8 cellular contexts compared by ENCODE assay signal in the genomic region with DNA sequence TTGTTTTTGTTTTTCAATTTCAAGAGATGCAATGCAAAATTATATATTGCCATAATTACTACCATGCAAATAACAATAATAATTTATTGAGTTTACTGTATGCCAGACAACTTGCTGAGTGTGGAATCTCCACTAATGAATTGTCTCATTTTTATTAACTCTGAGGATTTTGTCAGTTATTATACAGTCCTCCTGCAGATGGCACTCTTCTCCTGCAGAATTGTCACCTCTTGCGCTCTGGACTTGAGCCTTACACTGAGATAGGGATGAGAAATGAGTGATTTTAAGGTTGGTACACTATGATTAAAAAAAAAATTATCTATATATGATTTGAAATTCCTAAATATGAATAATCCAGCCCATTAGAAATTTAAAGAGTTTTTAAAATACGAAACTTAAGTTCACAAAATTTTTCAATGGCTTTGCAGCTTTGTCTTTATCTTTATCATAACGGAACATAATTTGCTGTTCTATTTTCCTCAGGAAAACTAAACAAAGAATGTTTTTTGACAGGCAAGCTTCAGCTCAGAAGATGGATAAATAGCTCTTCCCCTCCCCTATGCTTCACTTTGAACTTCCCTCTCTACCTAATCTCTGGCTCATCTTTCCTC. TPM values are rescaled to one million over a fixed set of nuclear protein-coding genes. Genes with fewer than 3 reads are reported as not detected.
DNase-seq lines count a peak whose midpoint lies in the region; ATAC-seq and TF ChIP-seq lines count a peak whose summit lies in the region.

No MANE protein-coding gene starts in this region.

- POLR2A ChIA-PET in OCI-LY7 (lab: Charles Lee), result interaction anchor here (0.6 to 1.8 kb wide), 4 partner anchors 13 to 363 kb away, joined by 3 to 7 read pairs (median 3); a partner anchor contains a TSS

- no peak overlapping the region for H3K4me3 Mint-ChIP-seq in brain

- intact Hi-C loops in OCI-LY7 (cut with micrococcal nuclease; ENCODE audit: unreplicated experiment), result loop anchor here (5.0 kb wide), 1 partner anchor 1265 kb away; no protein-coding TSS in a partner anchor

- TF ChIP-seq CTCF in DND-41 (IDR thresholded peaks at IDR 0.05; ENCODE audit: borderline replicate concordance, extremely low read depth, low read length, poor library complexity, severe bottlenecking) (peak; percentile 79), OCI-LY7 (conservative IDR thresholded peaks at IDR 0.05; ENCODE audit: low read length) (peak; percentile 95), brain (conservative IDR thresholded peaks at IDR 0.05) (peak; percentile 87 to 88), suprapubic skin (IDR thresholded peaks at IDR 0.05) (peak; percentile 48 to 57)

- BruUV-seq in OCI-LY7 (replicated peaks; lab: Mats Ljungman, UMichigan), result no TSS peak

- ATAC-seq in DND-41 (ENCODE audit: insufficient read depth, low read depth) (peak; percentile 86), GM19372 (IDR thresholded peaks at IDR 0.05; ENCODE audit: low read depth, unreplicated experiment) (peak; percentile 70), HG03460 (IDR thresholded peaks at IDR 0.05; ENCODE audit: unreplicated experiment) (peak; percentile 62)

- no peaks in the 10 kb centered on the region for H3K9me2 ChIP-seq in OCI-LY7 (ENCODE audit: insufficient read depth, low read length)

- 64% methylated on average over 3 of the region's 3 CpGs for WGBS in suprapubic skin

- H3K4me1 ChIP-seq in DND-41 (ENCODE audit: insufficient read depth, low read length) (no peaks in the 10 kb centered on the region), OCI-LY7 (ENCODE audit: insufficient read depth, low read length, poor library complexity, severe bottlenecking) (no peaks in the 10 kb centered on the region), suprapubic skin (no peaks in the 10 kb centered on the region)

- H3K36me3 Mint-ChIP-seq in brain, result no peaks in the 10 kb centered on the region

- H4K20me1 ChIP-seq in DND-41 (ENCODE audit: insufficient read depth, low read length) (no peaks in the 10 kb centered on the region), OCI-LY7 (ENCODE audit: insufficient read depth, low read length) (no peaks in the 10 kb centered on the region)

- peaks cover 4% of the 10 kb centered on the region for H3K4me1 Mint-ChIP-seq in brain

- H3K4me2 ChIP-seq in DND-41 (ENCODE audit: insufficient read depth, low read length), result no peak overlapping the region
- H3K4me2 ChIP-seq in OCI-LY7 (ENCODE audit: low read length), result no peak overlapping the region

- DNase-seq in DND-41 (peak; percentile 49), OCI-LY7 (ENCODE audit: low spot score) (peak; percentile 62), inferior parietal cortex (ENCODE audit: extremely low spot score) (peak; percentile 87), suprapubic skin (ENCODE audit: low spot score in 2 of 2) (no peak), NCI-H1048 (lab: John Stamatoyannopoulos, UW) (no peak)

- H3K27ac ChIP-seq in DND-41 (ENCODE audit: low read length) (no peak overlapping the region), OCI-LY7 (ENCODE audit: low read depth, low read length, poor library complexity, severe bottlenecking) (no peak overlapping the region), suprapubic skin (no peak overlapping the region)

- H3K9me3 ChIP-seq in DND-41 (ENCODE audit: insufficient read depth, low read length, severe bottlenecking) (no peaks in the 10 kb centered on the region), OCI-LY7 (ENCODE audit: low read length) (no peaks in the 10 kb centered on the region), suprapubic skin (no peaks in the 10 kb centered on the region)

- H2AFZ ChIP-seq in DND-41 (ENCODE audit: low read depth, low read length) (no peak overlapping the region), OCI-LY7 (ENCODE audit: low read length) (no peak overlapping the region)

- no peak for TF ChIP-seq POLR2A in suprapubic skin (IDR thresholded peaks at IDR 0.05)

- peaks cover 9% of the 10 kb centered on the region for H3K27me3 Mint-ChIP-seq in brain

- H3K36me3 ChIP-seq in DND-41 (ENCODE audit: insufficient read depth, low read length) (no peaks in the 10 kb centered on the region), OCI-LY7 (ENCODE audit: insufficient read depth, low read length) (no peaks in the 10 kb centered on the region), suprapubic skin (no peaks in the 10 kb centered on the region)

- CTCF ChIA-PET in OCI-LY7 (lab: Charles Lee; ENCODE audit: unreplicated experiment), result interaction anchor here (1.1 kb wide), 1 partner anchor 12 kb away, joined by 3 read pairs; no protein-coding TSS in a partner anchor

- no peaks in the 10 kb centered on the region for H3K79me2 ChIP-seq in DND-41 (ENCODE audit: insufficient read depth, low read length)
- H3K79me2 ChIP-seq in OCI-LY7 (ENCODE audit: insufficient read depth, low read depth, low read length), result no peaks in the 10 kb centered on the region

- no peak overlapping the region for H3K4me3 ChIP-seq in DND-41 (ENCODE audit: low read depth in 1 of 2, low read length in 2 of 2)
- no peak overlapping the region for H3K4me3 ChIP-seq in OCI-LY7 (ENCODE audit: low read depth, low read length, poor library complexity, severe bottlenecking)
- no peak overlapping the region for H3K4me3 ChIP-seq in suprapubic skin

- H3K27ac Mint-ChIP-seq in brain, result no peak overlapping the region

- no peak for TF ChIP-seq EP300 in suprapubic skin (IDR thresholded peaks at IDR 0.05)

- peaks cover 0 to 5% (median 2%) of the 10 kb centered on the region in 5 experiments for H3K9me3 Mint-ChIP-seq in brain

- no peaks in the 10 kb centered on the region for H3K27me3 ChIP-seq in DND-41 (ENCODE audit: insufficient read depth, low read length, poor library complexity)
- no peaks in the 10 kb centered on the region for H3K27me3 ChIP-seq in suprapubic skin

- no peak overlapping the region for H3K9ac ChIP-seq in DND-41 (ENCODE audit: low read depth, low read length)

RNA-seq across cellular contexts. Expression of a gene that starts 12.7 kb away (rescaled TPM):
- total RNA-seq in OCI-LY7 (2014; rRNA removed; shearing (Covaris generic)), result 18.5 and 21.6 TPM in 2 replicates
- 26.0 and 28.4 TPM in 2 replicates for total RNA-seq in OCI-LY7 (2022)
- 5.2 TPM for polyA plus RNA-seq in brain (ENCODE audit: insufficient read depth, low read depth, low replicate concordance)
- 10 to 100 TPM; 15.3 to 33.2 (median 22.8) TPM for total RNA-seq in suprapubic skin

Comparison
In these comparisons a context has a peak if more than half of its experiments do, and no peak if none do; other contexts are left out.
1. DNase-seq: peak in DND-41 (single experiment), OCI-LY7 (single experiment) and inferior parietal cortex (single experiment); none in suprapubic skin (0 of 2) and NCI-H1048 (single experiment).
2. Peak in every context shown above with its lines, with median percentiles within 50 percentile points of each other: ATAC-seq and CTCF ChIP-seq.